ENCODE assay signal across 18 cellular contexts in genomic region chr3:41317718-41318117, GRCh38.
DNase-seq lines count a peak whose midpoint lies in the region; ATAC-seq and TF ChIP-seq lines count a peak whose summit lies in the region.
"Had no signal": no experiment of that assay in that cellular context is flagged by ENCODE, and none has a peak within 500 bp of the region (broad histone marks: within the 10 kb centered on the region; RNA-seq: fewer than 3 reads in every experiment).

No MANE protein-coding gene starts in this region.

- no peak overlapping the region for H3K27ac Mint-ChIP-seq in Calu3 (ENCODE audit: unreplicated experiment)
- H3K27ac Mint-ChIP-seq: activated T-cell treated with anti-CD3 and anti-CD28 coated beads, Interleukin-2, amount 50 U/mL, for 24 hours; naive thymus-derived CD8-positive, alpha-beta T cell; T-helper 2 cell treated with Interferon-gamma antibody and Interleukin-4, amounts not matched to agents 5 μg/mL and 100 μg/mL, for 36 hours had no signal

- H3K36me3 ChIP-seq in MG63 = no peaks in the 10 kb centered on the region
- H3K36me3 ChIP-seq: tibial nerve had no signal

- H3K4me3 ChIP-seq in MG63 (no peak overlapping the region), epithelial cell of proximal tubule (ENCODE audit: low read depth, low read length) (no peak overlapping the region)
- H3K4me3 ChIP-seq: tibial nerve had no signal

- no peaks in the 10 kb centered on the region for H3K9me3 Mint-ChIP-seq in Calu3 (ENCODE audit: low read depth, unreplicated experiment)
- H3K9me3 Mint-ChIP-seq: activated T-cell treated with anti-CD3 and anti-CD28 coated beads, Interleukin-2, amount 50 U/mL, for 24 hours; naive thymus-derived CD8-positive, alpha-beta T cell; T-helper 2 cell treated with Interferon-gamma antibody and Interleukin-4, amounts not matched to agents 5 μg/mL and 100 μg/mL, for 36 hours had no signal

- H3K27me3 Mint-ChIP-seq in Calu3 (ENCODE audit: unreplicated experiment) = peaks cover 12% of the 10 kb centered on the region
- H3K27me3 Mint-ChIP-seq: activated T-cell treated with anti-CD3 and anti-CD28 coated beads, Interleukin-2, amount 50 U/mL, for 24 hours; naive thymus-derived CD8-positive, alpha-beta T cell had no signal

- CTCF ChIA-PET in Calu3 (lab: Charles Lee) = no interaction called here

- H3K4me3 Mint-ChIP-seq in Calu3 (ENCODE audit: low read depth, unreplicated experiment) = peak overlapping the region; percentile 15
- H3K4me3 Mint-ChIP-seq: activated T-cell treated with anti-CD3 and anti-CD28 coated beads, Interleukin-2, amount 50 U/mL, for 24 hours; naive thymus-derived CD8-positive, alpha-beta T cell; T-helper 2 cell treated with Interferon-gamma antibody and Interleukin-4, amounts not matched to agents 5 μg/mL and 100 μg/mL, for 36 hours had no signal

- H3K36me3 Mint-ChIP-seq in Calu3 (ENCODE audit: insufficient read depth, unreplicated experiment) = no peaks in the 10 kb centered on the region
- H3K36me3 Mint-ChIP-seq: naive thymus-derived CD8-positive, alpha-beta T cell had no signal

- peaks cover 15% of the 10 kb centered on the region for H3K4me1 Mint-ChIP-seq in Calu3 (ENCODE audit: low read depth, unreplicated experiment)

- no peak for ATAC-seq in HG02610 (IDR thresholded peaks at IDR 0.05; ENCODE audit: unreplicated experiment)
- no peak for ATAC-seq in left lobe of liver
- ATAC-seq: naive thymus-derived CD8-positive, alpha-beta T cell had no signal

- BruUV-seq in Calu3 (replicated peaks; lab: Mats Ljungman, UMichigan) = no TSS peak

- intact Hi-C loops in Calu3 (cut with micrococcal nuclease; ENCODE audit: unreplicated experiment) = loop anchor here (5.0 kb wide), 1 partner anchor 115 kb away; no protein-coding TSS in a partner anchor

- TF ChIP-seq CTCF in Calu3 (IDR thresholded peaks at IDR 0.05; ENCODE audit: unreplicated experiment) (no peak), epithelial cell of proximal tubule (conservative IDR thresholded peaks at IDR 0.05; ENCODE audit: low read depth, low read length) (no peak)

- DNase-seq in Calu3 = peak; percentile 12
- peak; percentile 4 for DNase-seq in MG63
- peak; percentile 69 for DNase-seq in epithelial cell of proximal tubule (ENCODE audit: low read depth)
- DNase-seq in myocyte (ENCODE audit: low read depth) = peak; percentile 34
- no peak for DNase-seq in left lobe of liver (ENCODE audit: low spot score)
- DNase-seq in HPDE6-E6E7 (ENCODE audit: extremely low spot score) = no peak
- DNase-seq in NCI-H510A (lab: John Stamatoyannopoulos, UW) = no peak
- DNase-seq: activated CD4-positive, alpha-beta T cell treated with anti-CD3 and anti-CD28 coated beads for 48 hours; activated T-cell treated with anti-CD3 and anti-CD28 coated beads, Interleukin-2, amount 50 U/mL, for 24 hours; C1 segment of cervical spinal cord; Kasumi-1; naive thymus-derived CD8-positive, alpha-beta T cell; NCI-H1930; NCI-H526; stimulated activated CD4-positive, alpha-beta T cell treated with anti-CD3 and anti-CD28 coated beads, Interleukin-2, amount 100 ng/mL, for 48 hours had no signal

- H3K9me3 ChIP-seq in MG63 = no peaks in the 10 kb centered on the region
- H3K9me3 ChIP-seq: tibial nerve had no signal

- H3K27me3 ChIP-seq in MG63 = no peaks in the 10 kb centered on the region
- H3K27me3 ChIP-seq: tibial nerve had no signal

Comparison
In these comparisons a context has a peak if more than half of its experiments do, and no peak if none do; other contexts are left out.
1. DNase-seq: peak in Calu3 (single experiment), MG63 (single experiment), epithelial cell of proximal tubule (single experiment) and myocyte (single experiment); none in left lobe of liver (single experiment), HPDE6-E6E7 (single experiment) and NCI-H510A (single experiment).